In genomic region chr6:113288409-113288808, GRCh38 we compare ENCODE assay signal across 18 cellular contexts.
"Had no signal": no experiment of that assay in that cellular context is flagged by ENCODE, and none has a peak within 500 bp of the region (broad histone marks: within the 10 kb centered on the region; RNA-seq: fewer than 3 reads in every experiment).

No MANE protein-coding gene starts in this region.

- H3K79me2 ChIP-seq: hepatocyte had no signal

- ATAC-seq: foreskin keratinocyte, gastroesophageal sphincter, heart left ventricle, left cardiac atrium, left lung, left ventricle myocardium superior, lower lobe of right lung, mucosa of descending colon had no signal

- H3K27ac ChIP-seq: colonic mucosa, esophagus muscularis mucosa, foreskin keratinocyte, gastroesophageal sphincter, heart left ventricle, hepatocyte, left lung, lower lobe of right lung had no signal

- H2AFZ ChIP-seq: hepatocyte had no signal

- H3K4me3 ChIP-seq: colonic mucosa, esophagus muscularis mucosa, gastroesophageal sphincter, heart left ventricle, hepatocyte, left lung, lower lobe of right lung, mucosa of descending colon had no signal

- H3K4me2 ChIP-seq: hepatocyte had no signal

- H3K4me1 ChIP-seq: colonic mucosa, foreskin keratinocyte had no signal

- H3K27ac Mint-ChIP-seq: dendritic cell treated with granulocyte-macrophage colony-stimulating factor and Interleukin-4, amounts not matched to agents 40 ng/mL and 50 ng/mL, for 4 days; mesothelial cell of epicardium; naive B cell had no signal

- H3K27me3 ChIP-seq: colonic mucosa, esophagus muscularis mucosa, foreskin keratinocyte, gastroesophageal sphincter, heart left ventricle, hepatocyte, left lung had no signal

- DNase-seq: colonic mucosa; cortex of kidney; effector CD4-positive, alpha-beta T cell; effector memory CD4-positive, alpha-beta T cell; foreskin keratinocyte; heart left ventricle; left cardiac atrium; left lung; left ventricle myocardium superior; lower lobe of right lung; mesenchymal stem cell; mucosa of descending colon; naive B cell had no signal

- H3K27me3 Mint-ChIP-seq: dendritic cell treated with granulocyte-macrophage colony-stimulating factor and Interleukin-4, amounts not matched to agents 40 ng/mL and 50 ng/mL, for 4 days had no signal

- H3K36me3 ChIP-seq: colonic mucosa, esophagus muscularis mucosa, gastroesophageal sphincter, heart left ventricle, left lung, lower lobe of right lung had no signal

- H3K4me3 Mint-ChIP-seq: dendritic cell treated with granulocyte-macrophage colony-stimulating factor and Interleukin-4, amounts not matched to agents 40 ng/mL and 50 ng/mL, for 4 days; mesothelial cell of epicardium had no signal
